ENCODE assay signal across 1 cellular context in the genomic region with DNA sequence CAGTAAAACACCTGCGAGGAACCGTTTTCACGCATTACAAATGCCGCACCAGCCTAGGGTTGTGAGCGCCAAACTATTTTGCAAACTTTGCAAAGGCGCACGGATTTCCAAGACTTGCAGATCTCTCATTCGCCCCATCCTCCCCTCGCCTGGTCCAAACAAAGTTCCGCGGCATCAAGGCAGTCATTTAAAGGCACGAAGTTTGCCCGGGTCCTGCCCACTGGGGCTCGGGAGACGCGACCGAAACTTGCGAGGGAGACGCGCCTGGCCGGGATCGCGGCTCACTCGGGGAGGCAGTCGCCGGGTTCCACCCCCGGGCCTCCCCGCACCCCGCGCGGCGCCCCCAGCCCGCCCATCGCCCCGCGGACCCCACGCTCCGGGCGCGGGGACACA.
TF ChIP-seq lines count a peak whose summit lies in the region.

No MANE protein-coding gene starts in this region.

TF ChIP-seq in IMR-90, 13 proteins besides CTCF, POLR2A, EP300 and RAD21:
- no peak for TF ChIP-seq RCOR1 (IDR thresholded peaks at IDR 0.05; ENCODE audit: insufficient replicate concordance, low read length)
- TF ChIP-seq CHD1 (IDR thresholded peaks at IDR 0.05; ENCODE audit: low read depth, low read length) = no peak
- no peak for TF ChIP-seq NFE2L2 (IDR thresholded peaks at IDR 0.05; ENCODE audit: low read depth, low read length)
- no peak for TF ChIP-seq MAFK (IDR thresholded peaks at IDR 0.05; ENCODE audit: low read depth, low read length)
- no peak for TF ChIP-seq CEBPB (IDR thresholded peaks at IDR 0.05; ENCODE audit: low read depth, low read length)
- TF ChIP-seq MXI1 (IDR thresholded peaks at IDR 0.05; ENCODE audit: borderline replicate concordance, low read depth, low read length) = no peak
- TF ChIP-seq RFX5 (IDR thresholded peaks at IDR 0.05; ENCODE audit: low read depth, low read length) = no peak
- TF ChIP-seq FOS (IDR thresholded peaks at IDR 0.05; ENCODE audit: low read depth, low read length) = no peak
- no peak for TF ChIP-seq BHLHE40 (IDR thresholded peaks at IDR 0.05; ENCODE audit: low read depth, low read length)
- TF ChIP-seq, protein P1, sequence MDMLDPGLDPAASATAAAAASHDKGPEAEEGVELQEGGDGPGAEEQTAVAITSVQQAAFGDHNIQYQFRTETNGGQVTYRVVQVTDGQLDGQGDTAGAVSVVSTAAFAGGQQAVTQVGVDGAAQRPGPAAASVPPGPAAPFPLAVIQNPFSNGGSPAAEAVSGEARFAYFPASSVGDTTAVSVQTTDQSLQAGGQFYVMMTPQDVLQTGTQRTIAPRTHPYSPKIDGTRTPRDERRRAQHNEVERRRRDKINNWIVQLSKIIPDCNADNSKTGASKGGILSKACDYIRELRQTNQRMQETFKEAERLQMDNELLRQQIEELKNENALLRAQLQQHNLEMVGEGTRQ (IDR thresholded peaks at IDR 0.05; ENCODE audit: low read depth, low read length) = no peak
- TF ChIP-seq ELK1 (IDR thresholded peaks at IDR 0.05; ENCODE audit: borderline replicate concordance, low read depth, low read length) = no peak
- no peak for TF ChIP-seq MAZ (IDR thresholded peaks at IDR 0.05; ENCODE audit: borderline replicate concordance, low read depth, low read length)
- no peak for TF ChIP-seq SMC3 (IDR thresholded peaks at IDR 0.05; ENCODE audit: low read depth, low read length)
